16 cellular contexts compared by ENCODE assay signal in genomic region chr4:74235135-74235534, GRCh38.
DNase-seq lines count a peak whose midpoint lies in the region; ATAC-seq, FAIRE-seq and TF ChIP-seq lines count a peak whose summit lies in the region.
"Had no signal": no experiment of that assay in that cellular context is flagged by ENCODE, and none has a peak within 500 bp of the region (broad histone marks: within the 10 kb centered on the region; RNA-seq: fewer than 3 reads in every experiment).

No MANE protein-coding gene starts in this region.

- H3K27ac ChIP-seq in GM12878 (ENCODE audit: control insufficient read depth, insufficient read depth) (no peak overlapping the region), breast epithelium (no peak overlapping the region)

- H3K36me3 ChIP-seq in GM12878 (ENCODE audit: control insufficient read depth in 2 of 2, insufficient read depth in 2 of 2, low read length in 1 of 2) (no peaks in the 10 kb centered on the region), breast epithelium (no peaks in the 10 kb centered on the region)

- H3K4me3 Mint-ChIP-seq in activated CD8-positive, alpha-beta memory T cell treated with anti-CD3 and anti-CD28 coated beads, Interleukin-2, amount 10 ng/mL, durations not matched to agents 7 days and 5 days = no peak overlapping the region
- H3K4me3 Mint-ChIP-seq: T-helper 2 cell treated with Interferon-gamma antibody and Interleukin-4, amounts not matched to agents 5 μg/mL and 100 μg/mL, for 36 hours had no signal

- POLR2A ChIA-PET in GM12878 (lab: Charles Lee) = no interaction called here

- DNase-seq in GM12878 (ENCODE audit: low read depth, low spot score) (no peak), hippocampal formation (lab: John Stamatoyannopoulos, UW) (no peak), breast epithelium (ENCODE audit: low spot score in 2 of 2) (no peak), NCI-H82 (lab: John Stamatoyannopoulos, UW) (no peak)
- DNase-seq in activated CD8-positive, alpha-beta memory T cell treated with anti-CD3 and anti-CD28 coated beads, Interleukin-2, amount 10 ng/mL, durations not matched to agents 7 days and 5 days = no peak
- DNase-seq: activated CD8-positive, alpha-beta memory T cell treated with anti-CD3 and anti-CD28 coated beads, Interleukin-2, amount 50 U/mL, for 4 hours; effector CD8-positive, alpha-beta T cell; NCI-H1048; occipital lobe; stimulated activated CD4-positive, alpha-beta T cell treated with anti-CD3 and anti-CD28 coated beads, Interleukin-12 subunit alpha, Interleukin-12 subunit beta, amount 100 ng/mL, for 4 hours; stimulated activated CD8-positive, alpha-beta memory T cell treated with anti-CD3 and anti-CD28 coated beads, Interleukin-4, amount 100 ng/mL, for 48 hours had no signal

- in situ Hi-C loops in GM12878 (cut with MboI) = no loop called here

- H3K36me3 Mint-ChIP-seq in activated CD8-positive, alpha-beta memory T cell treated with anti-CD3 and anti-CD28 coated beads, Interleukin-2, amount 10 ng/mL, durations not matched to agents 7 days and 5 days = peaks cover 1% of the 10 kb centered on the region

- intact Hi-C loops in GM12878 (cut with micrococcal nuclease; ENCODE audit: unreplicated experiment) (no loop called here), breast epithelium (cut with DNase I; ENCODE audit: low total_unique reads) (no loop called here)

- no peaks in the 10 kb centered on the region for H3K27me3 ChIP-seq in GM12878 (replicated peaks in 1 of 2; ENCODE audit: control insufficient read depth in 2 of 2, insufficient read depth in 2 of 2, low read length in 1 of 2)
- no peaks in the 10 kb centered on the region for H3K27me3 ChIP-seq in breast epithelium

- H4K20me1 ChIP-seq in GM12878 (ENCODE audit: control insufficient read depth, insufficient read depth) = no peaks in the 10 kb centered on the region

- no peaks in the 10 kb centered on the region for H3K79me2 ChIP-seq in GM12878 (ENCODE audit: control insufficient read depth, insufficient read depth, low read length)

- H3K27me3 Mint-ChIP-seq in activated CD8-positive, alpha-beta memory T cell treated with anti-CD3 and anti-CD28 coated beads, Interleukin-2, amount 10 ng/mL, durations not matched to agents 7 days and 5 days = no peaks in the 10 kb centered on the region

- TF ChIP-seq EP300 in GM12878 (IDR thresholded peaks at IDR 0.05; ENCODE audit: borderline replicate concordance in 1 of 2, control insufficient read depth in 1 of 2, low read depth in 2 of 2, low read length in 2 of 2) = no peak

- SMC1A ChIA-PET in GM12878 (lab: Charles Lee; ENCODE audit: uncharacterized antibody, unreplicated experiment) = interaction anchor here (0.7 to 1.2 kb wide), 4 partner anchors 18 to 418 kb away, joined by 3 read pairs; no protein-coding TSS in a partner anchor

- H3K9ac ChIP-seq in GM12878 (ENCODE audit: control insufficient read depth, insufficient read depth, low read length) = no peak overlapping the region

- no peak overlapping the region for H3K4me2 ChIP-seq in GM12878 (ENCODE audit: control insufficient read depth, insufficient read depth)

- H3K9me3 Mint-ChIP-seq in activated CD8-positive, alpha-beta memory T cell treated with anti-CD3 and anti-CD28 coated beads, Interleukin-2, amount 10 ng/mL, durations not matched to agents 7 days and 5 days (ENCODE audit: low read depth) = no peaks in the 10 kb centered on the region
- H3K9me3 Mint-ChIP-seq: T-helper 2 cell treated with Interferon-gamma antibody and Interleukin-4, amounts not matched to agents 5 μg/mL and 100 μg/mL, for 36 hours had no signal

- RAD21 ChIA-PET in GM12878 (lab: Charles Lee; ENCODE audit: unreplicated experiment) = no interaction called here

- ATAC-seq in GM19372 (IDR thresholded peaks at IDR 0.05; ENCODE audit: low read depth, unreplicated experiment) = peak; percentile 64
- peak; percentile 70 for ATAC-seq in HG02623 (IDR thresholded peaks at IDR 0.05; ENCODE audit: unreplicated experiment)
- peak; percentile 70 for ATAC-seq in HG03520 (IDR thresholded peaks at IDR 0.05; ENCODE audit: unreplicated experiment)
- peak; percentile 82 for ATAC-seq in GM12878
- no peak for ATAC-seq in activated CD8-positive, alpha-beta memory T cell treated with anti-CD3 and anti-CD28 coated beads, Interleukin-2, amount 10 ng/mL, durations not matched to agents 7 days and 5 days
- ATAC-seq: left lobe of liver had no signal

- H3K9me3 ChIP-seq in GM12878 (replicated peaks; ENCODE audit: control insufficient read depth, insufficient read depth, low read length) = no peaks in the 10 kb centered on the region
- no peaks in the 10 kb centered on the region for H3K9me3 ChIP-seq in breast epithelium

- TF ChIP-seq CTCF in GM12878 (IDR thresholded peaks at IDR 0.05 in 2 of 3, conservative IDR thresholded peaks at IDR 0.05 in 1 of 3; ENCODE audit: control insufficient read depth in 2 of 3, extremely low read depth in 1 of 3, insufficient read depth in 1 of 3, low read depth in 3 of 3, low read length in 3 of 3) = no peak
- TF ChIP-seq CTCF in breast epithelium (IDR thresholded peaks at IDR 0.05) = no peak

- no peak for TF ChIP-seq POLR2A in GM12878 (IDR thresholded peaks at IDR 0.05; ENCODE audit: low read depth, low read length)
- no peak for TF ChIP-seq POLR2A in breast epithelium (IDR thresholded peaks at IDR 0.05)

- CTCF ChIA-PET in GM12878 (lab: Yijun Ruan, JAX) = no interaction called here
- CTCF ChIA-PET in activated CD8-positive, alpha-beta memory T cell treated with anti-CD3 and anti-CD28 coated beads, Interleukin-2, amount 10 ng/mL, durations not matched to agents 7 days and 5 days (lab: Charles Lee) = no interaction called here

- H3K4me3 ChIP-seq in GM12878 (no peak overlapping the region), breast epithelium (no peak overlapping the region)

- peaks cover 9% of the 10 kb centered on the region for H3K4me1 ChIP-seq in GM12878 (ENCODE audit: control insufficient read depth, insufficient read depth, low read length)
- H3K4me1 ChIP-seq in breast epithelium = no peaks in the 10 kb centered on the region

- peaks cover 20% of the 10 kb centered on the region for H3K4me1 Mint-ChIP-seq in activated CD8-positive, alpha-beta memory T cell treated with anti-CD3 and anti-CD28 coated beads, Interleukin-2, amount 10 ng/mL, durations not matched to agents 7 days and 5 days

- no peak overlapping the region for H2AFZ ChIP-seq in GM12878 (ENCODE audit: control insufficient read depth, low read depth, low read length)

- TF ChIP-seq RAD21 in GM12878 (IDR thresholded peaks at IDR 0.05; ENCODE audit: insufficient read depth, low read depth, low read length) = no peak

- H3K27ac Mint-ChIP-seq in activated CD8-positive, alpha-beta memory T cell treated with anti-CD3 and anti-CD28 coated beads, Interleukin-2, amount 10 ng/mL, durations not matched to agents 7 days and 5 days = no peak overlapping the region
- H3K27ac Mint-ChIP-seq: T-helper 2 cell treated with Interferon-gamma antibody and Interleukin-4, amounts not matched to agents 5 μg/mL and 100 μg/mL, for 36 hours had no signal

- no TSS peak for BruUV-seq in GM12878 (replicated peaks; lab: Mats Ljungman, UMichigan)

- FAIRE-seq in GM12878 (lab: Jason Lieb, UNC) = no peak

TF ChIP-seq in GM12878, 131 proteins besides CTCF, POLR2A, EP300 and RAD21:
- TF ChIP-seq IKZF2 (IDR thresholded peaks at IDR 0.05) = peak; percentile 26 to 34; a peak in 1 of 4 replicates
- TF ChIP-seq ZNF217 (IDR thresholded peaks at IDR 0.05) = no peak
- TF ChIP-seq PML (IDR thresholded peaks at IDR 0.05; ENCODE audit: low read length) = no peak
- TF ChIP-seq MTA2 (IDR thresholded peaks at IDR 0.05; ENCODE audit: low read depth) = peak; percentile 26; the same call in 1 of the 2 replicates
- no peak for TF ChIP-seq CEBPB (IDR thresholded peaks at IDR 0.05; ENCODE audit: borderline replicate concordance in 1 of 2, low read depth in 2 of 2, low read length in 2 of 2)
- TF ChIP-seq SPI1 (IDR thresholded peaks at IDR 0.05; ENCODE audit: borderline replicate concordance, insufficient read depth, low read depth, low read length) = peak; percentile 25; the same call in 1 of the 2 replicates
TF ChIP-seq in GM12878: peak in this region for 3.
